In genomic region chr4:9968472-9968871, GRCh38 we compare ENCODE assay signal across 31 cellular contexts.
"Had no signal": no experiment of that assay in that cellular context is flagged by ENCODE, and none has a peak within 500 bp of the region (broad histone marks: within the 10 kb centered on the region; RNA-seq: fewer than 3 reads in every experiment).

No MANE protein-coding gene starts in this region.

- H3K36me3 ChIP-seq: brain microvascular endothelial cell, esophagus muscularis mucosa, gastrocnemius medialis, heart right ventricle, WERI-Rb-1 had no signal

- H3K9me3 ChIP-seq: esophagus muscularis mucosa, gastrocnemius medialis had no signal

- FAIRE-seq: astrocyte, bronchial epithelial cell, colon had no signal

- ATAC-seq: activated CD4-positive, CD25-positive, alpha-beta regulatory T cell treated with anti-CD3 and anti-CD28 coated beads, Interleukin-2, amount 50 U/mL, for 24 hours; activated CD8-positive, alpha-beta T cell treated with anti-CD3 and anti-CD28 coated beads for 36 hours; activated T-cell treated with anti-CD3 and anti-CD28 coated beads, Interleukin-2, amount 50 U/mL, for 4 hours; activated T-helper 17 cell treated with anti-CD3 and anti-CD28 coated beads, Interleukin-2, amount 50 U/mL, for 72 hours; effector memory CD8-positive, alpha-beta T cell; foreskin keratinocyte; gastrocnemius medialis; heart right ventricle had no signal

- H3K4me2 ChIP-seq: hepatocyte had no signal

- H3K4me3 ChIP-seq: esophagus muscularis mucosa, gastrocnemius medialis, heart right ventricle, hepatocyte had no signal

- H3K4me1 ChIP-seq: esophagus muscularis mucosa, foreskin keratinocyte, gastrocnemius medialis, heart right ventricle had no signal

- H3K79me2 ChIP-seq: hepatocyte had no signal

- DNase-seq: activated B cell treated with CpG ODN at 0.5 μM for 24 hours; activated CD4-positive, alpha-beta T cell treated with anti-CD3 and anti-CD28 coated beads for 48 hours; activated CD4-positive, alpha-beta T cell treated with anti-CD3 and anti-CD28 coated beads, Interleukin-2, amount 50 U/mL, for 1 hour; activated CD4-positive, alpha-beta T cell treated with anti-CD3 and anti-CD28 coated beads, Interleukin-2, amount 50 U/mL, for 48 hours; activated CD8-positive, alpha-beta memory T cell treated with anti-CD3 and anti-CD28 coated beads for 24 hours; activated CD8-positive, alpha-beta T cell treated with anti-CD3 and anti-CD28 coated beads for 36 hours; activated effector memory CD4-positive, alpha-beta T cell treated with Interleukin-2 at 50 U/mL for 16 hours; activated gamma-delta T cell treated with Interleukin-2 at 50 U/mL for 16 hours; activated naive CD4-positive, alpha-beta T cell treated with Interleukin-2 at 50 U/mL for 16 hours; activated naive CD8-positive, alpha-beta T cell treated with anti-CD3 and anti-CD28 coated beads, Interleukin-2, amount 10 ng/mL, durations not matched to agents 7 days and 5 days; activated T-cell treated with anti-CD3 and anti-CD28 coated beads, Interleukin-2, amount 50 U/mL, for 4 hours; amniotic stem cell; anterior cingulate cortex; brain microvascular endothelial cell; cortex of kidney; dermis blood vessel endothelial cell; effector CD4-positive, alpha-beta T cell; effector memory CD8-positive, alpha-beta T cell; erythroblast; foreskin keratinocyte; gastrocnemius medialis; heart right ventricle; T1000; WERI-Rb-1 had no signal

- H3K27ac ChIP-seq: brain microvascular endothelial cell, esophagus muscularis mucosa, foreskin keratinocyte, gastrocnemius medialis, heart right ventricle, hepatocyte, WERI-Rb-1 had no signal

- H2AFZ ChIP-seq: hepatocyte had no signal

- H3K27me3 ChIP-seq: brain microvascular endothelial cell, esophagus muscularis mucosa, foreskin keratinocyte, gastrocnemius medialis, heart right ventricle, hepatocyte had no signal
